13 cellular contexts compared by ENCODE assay signal in the genomic region with DNA sequence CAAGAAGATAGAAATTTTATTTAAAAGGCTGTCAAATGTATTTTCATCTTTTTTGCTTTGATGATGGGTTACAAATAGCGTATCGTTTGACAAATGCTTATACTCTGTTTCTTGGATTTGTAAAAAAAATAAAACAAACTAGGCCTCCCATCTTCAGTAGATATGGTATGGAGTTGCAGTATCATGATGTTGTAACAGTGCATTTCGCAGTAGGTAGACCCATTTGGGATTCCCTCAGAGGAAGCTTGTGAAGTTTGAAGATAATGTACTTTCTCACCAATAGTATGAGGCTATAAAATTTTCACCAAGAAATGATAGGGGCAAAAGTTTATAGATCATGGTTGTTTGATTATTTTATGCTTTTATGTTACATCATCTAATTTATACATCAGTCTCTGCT. TPM values are rescaled to one million over a fixed set of nuclear protein-coding genes. Genes with fewer than 3 reads are reported as not detected.
DNase-seq lines count a peak whose midpoint lies in the region; ATAC-seq and TF ChIP-seq lines count a peak whose summit lies in the region.
"Had no signal": no experiment of that assay in that cellular context is flagged by ENCODE, and none has a peak within 500 bp of the region (broad histone marks: within the 10 kb centered on the region; RNA-seq: fewer than 3 reads in every experiment).

No MANE protein-coding gene starts in this region.

- H3K27me3 ChIP-seq in CD4-positive, alpha-beta T cell (ENCODE audit: control insufficient read depth, insufficient read depth, low read length), result no peaks in the 10 kb centered on the region
- no peaks in the 10 kb centered on the region for H3K27me3 ChIP-seq in GM23248 (replicated peaks; ENCODE audit: insufficient read depth)
- H3K27me3 ChIP-seq: thyroid gland had no signal

- no peak for TF ChIP-seq CTCF in CD4-positive, alpha-beta T cell (IDR thresholded peaks at IDR 0.05)
- no peak for TF ChIP-seq CTCF in natural killer cell (IDR thresholded peaks at IDR 0.05)

- peaks cover 12% of the 10 kb centered on the region for H3K36me3 Mint-ChIP-seq in CD4-positive, alpha-beta T cell (ENCODE audit: low read depth)
- peaks cover 18% of the 10 kb centered on the region for H3K36me3 Mint-ChIP-seq in activated naive CD8-positive, alpha-beta T cell treated with anti-CD3 and anti-CD28 coated beads, Interleukin-2, amount 10 ng/mL, durations not matched to agents 7 days and 5 days
- no peaks in the 10 kb centered on the region for H3K36me3 Mint-ChIP-seq in natural killer cell

- intact Hi-C loops in CD4-positive, alpha-beta T cell (cut with DNase I, micrococcal nuclease), result loop anchor here (2.0 to 10.0 kb wide), 3 partner anchors 15 to 105 kb away; no protein-coding TSS in a partner anchor
- intact Hi-C loops in natural killer cell (cut with micrococcal nuclease), result loop anchor here (5.0 to 10.0 kb wide), 2 partner anchors 37 to 125 kb away; no protein-coding TSS in a partner anchor

- no peak for DNase-seq in CD4-positive, alpha-beta T cell
- DNase-seq in GM23248 (no peak), natural killer cell (no peak), middle frontal gyrus (ENCODE audit: extremely low spot score, low spot score) (no peak)
- no peak for DNase-seq in activated naive CD8-positive, alpha-beta T cell treated with anti-CD3 and anti-CD28 coated beads, Interleukin-2, amount 10 ng/mL, durations not matched to agents 7 days and 5 days
- DNase-seq: caudate nucleus, NCI-H1105 treated with DMSO at 0.1 percent for 48 hours, NCI-H524, thyroid gland had no signal

- peaks cover 24% of the 10 kb centered on the region; the same call in 1 of the 2 replicates for H3F3A ChIP-seq in GM23248 (ENCODE audit: insufficient read depth)

- no peak overlapping the region for H3K4me3 ChIP-seq in GM23248
- H3K4me3 ChIP-seq: GM23338, thyroid gland had no signal

- in situ Hi-C loops in GM23248 (cut with MboI), result no loop called here

- peaks cover 79% of the 10 kb centered on the region for H3K4me1 ChIP-seq in GM23248 (ENCODE audit: insufficient read depth)

- H3K9ac ChIP-seq in GM23248, result no peak overlapping the region

- no peaks in the 10 kb centered on the region for H3K9me2 ChIP-seq in GM23248 (ENCODE audit: insufficient read depth)

- H3K9me3 ChIP-seq in CD4-positive, alpha-beta T cell (ENCODE audit: control insufficient read depth, low read length), result no peaks in the 10 kb centered on the region
- H3K9me3 ChIP-seq in GM23248 (ENCODE audit: low read depth), result no peaks in the 10 kb centered on the region
- H3K9me3 ChIP-seq: thyroid gland had no signal

- WGBS in GM23248 (ENCODE audit: low coverage in 1 of 2, low lambda C conversion rate in 2 of 2, missing lambda C conversion rate in 2 of 2), 2 experiments, result 83 to 86% methylated on average over 3 of the region's 3 CpGs

- CTCF ChIA-PET in CD4-positive, alpha-beta T cell (lab: Charles Lee), result interaction anchor here (1.0 to 1.5 kb wide), 2 partner anchors 12 to 59 kb away, joined by 3 to 5 read pairs; no protein-coding TSS in a partner anchor

- H3K4me2 ChIP-seq in GM23248 (ENCODE audit: unreplicated experiment), result peak overlapping the region; percentile 13
- H3K4me2 ChIP-seq: GM23338 had no signal

- POLR2A ChIA-PET in CD4-positive, alpha-beta T cell (lab: Charles Lee), result interaction anchor here (0.8 to 7.0 kb wide), 15 partner anchors 8 to 163 kb away, joined by 3 to 116 read pairs (median 4); a partner anchor contains a TSS
- POLR2A ChIA-PET in activated naive CD8-positive, alpha-beta T cell treated with anti-CD3 and anti-CD28 coated beads, Interleukin-2, amount 10 ng/mL, durations not matched to agents 7 days and 5 days (lab: Charles Lee), result interaction anchor here (0.5 to 3.9 kb wide), 4 partner anchors 10 to 80 kb away, joined by 4 to 26 read pairs (median 4); a partner anchor contains a TSS

- ATAC-seq in CD4-positive, alpha-beta T cell (ENCODE audit: poor library complexity), result no peak
- no peak for ATAC-seq in activated naive CD8-positive, alpha-beta T cell treated with anti-CD3 and anti-CD28 coated beads, Interleukin-2, amount 10 ng/mL, durations not matched to agents 7 days and 5 days (ENCODE audit: low read depth)
- peak; percentile 13 to 53 (median 33) for ATAC-seq in natural killer cell
- ATAC-seq in HG02938 (IDR thresholded peaks at IDR 0.05; ENCODE audit: unreplicated experiment), result no peak
- no peak for ATAC-seq in HG03378 (IDR thresholded peaks at IDR 0.05; ENCODE audit: unreplicated experiment)
- ATAC-seq in GM21360 (IDR thresholded peaks at IDR 0.05; ENCODE audit: unreplicated experiment), result no peak
- ATAC-seq: GM23338 had no signal

- no peaks in the 10 kb centered on the region for H3K27me3 Mint-ChIP-seq in CD4-positive, alpha-beta T cell
- no peaks in the 10 kb centered on the region for H3K27me3 Mint-ChIP-seq in activated naive CD8-positive, alpha-beta T cell treated with anti-CD3 and anti-CD28 coated beads, Interleukin-2, amount 10 ng/mL, durations not matched to agents 7 days and 5 days
- no peaks in the 10 kb centered on the region for H3K27me3 Mint-ChIP-seq in natural killer cell (ENCODE audit: low read depth in 2 of 2)

- H3K4me3 Mint-ChIP-seq in CD4-positive, alpha-beta T cell, result peak overlapping the region; percentile 80
- H3K4me3 Mint-ChIP-seq in activated naive CD8-positive, alpha-beta T cell treated with anti-CD3 and anti-CD28 coated beads, Interleukin-2, amount 10 ng/mL, durations not matched to agents 7 days and 5 days, result peak overlapping the region; percentile 77
- H3K4me3 Mint-ChIP-seq in natural killer cell, result peak overlapping the region; percentile 64
- H3K4me3 Mint-ChIP-seq: GM23338 had no signal

- no peak overlapping the region for H2AFZ ChIP-seq in GM23248
- H2AFZ ChIP-seq: GM23338 had no signal

- peaks cover 100% of the 10 kb centered on the region for H3K79me2 ChIP-seq in GM23248 (ENCODE audit: insufficient read depth)

- peak overlapping the region; percentile 37 for H3K27ac ChIP-seq in CD4-positive, alpha-beta T cell (ENCODE audit: low read depth, low read length)
- H3K27ac ChIP-seq in GM23248, result no peak overlapping the region
- H3K27ac ChIP-seq: thyroid gland had no signal

- no peaks in the 10 kb centered on the region; the same call in 1 of the 2 replicates for H4K20me1 ChIP-seq in GM23248 (ENCODE audit: insufficient read depth)

- H3K36me3 ChIP-seq in GM23248 (ENCODE audit: low read depth), result no peaks in the 10 kb centered on the region
- H3K36me3 ChIP-seq: thyroid gland had no signal

- no peaks in the 10 kb centered on the region for H3K9me3 Mint-ChIP-seq in CD4-positive, alpha-beta T cell
- no peaks in the 10 kb centered on the region for H3K9me3 Mint-ChIP-seq in activated naive CD8-positive, alpha-beta T cell treated with anti-CD3 and anti-CD28 coated beads, Interleukin-2, amount 10 ng/mL, durations not matched to agents 7 days and 5 days
- H3K9me3 Mint-ChIP-seq in natural killer cell, result no peaks in the 10 kb centered on the region
- H3K9me3 Mint-ChIP-seq: GM23338 had no signal

- peaks cover 85% of the 10 kb centered on the region for H3K4me1 Mint-ChIP-seq in CD4-positive, alpha-beta T cell (ENCODE audit: low read depth)
- H3K4me1 Mint-ChIP-seq in activated naive CD8-positive, alpha-beta T cell treated with anti-CD3 and anti-CD28 coated beads, Interleukin-2, amount 10 ng/mL, durations not matched to agents 7 days and 5 days, result peaks cover 65% of the 10 kb centered on the region
- peaks cover 75 to 82% of the 10 kb centered on the region in 2 donors for H3K4me1 Mint-ChIP-seq in natural killer cell

- peak overlapping the region; percentile 82 for H3K27ac Mint-ChIP-seq in CD4-positive, alpha-beta T cell
- peak overlapping the region; percentile 77 for H3K27ac Mint-ChIP-seq in activated naive CD8-positive, alpha-beta T cell treated with anti-CD3 and anti-CD28 coated beads, Interleukin-2, amount 10 ng/mL, durations not matched to agents 7 days and 5 days
- H3K27ac Mint-ChIP-seq in natural killer cell, result peak overlapping the region; percentile 81 to 84
- H3K27ac Mint-ChIP-seq: GM23338 had no signal

RNA-seq across cellular contexts. Expression of a gene that starts 10.7 kb away (rescaled TPM):
- total RNA-seq in CD4-positive, alpha-beta T cell, result 100 to 1,000 TPM; 551 to 561 TPM
- 251 and 262 TPM in 2 replicates for total RNA-seq in GM23248 (2014; rRNA removed; shearing (Covaris generic))
- polyA plus RNA-seq in GM23248 (2016; fragmentation: Nextera tagmentation; extraction: Ambion mirVana), result 81.7 and 89.5 TPM in 2 replicates
- total RNA-seq in activated naive CD8-positive, alpha-beta T cell treated with anti-CD3 and anti-CD28 coated beads, Interleukin-2, amount 10 ng/mL, durations not matched to agents 7 days and 5 days, result 100 to 1,000 TPM; 446 to 447 TPM
- 100 to 1,000 TPM; 600 to 704 (median 607) TPM for total RNA-seq in natural killer cell

Comparison
In these comparisons a context has a peak if more than half of its experiments do, and no peak if none do; other contexts are left out.
1. ATAC-seq: peak in natural killer cell (3 of 3); none in CD4-positive, alpha-beta T cell (single experiment), activated naive CD8-positive, alpha-beta T cell treated with anti-CD3 and anti-CD28 coated beads, Interleukin-2, amount 10 ng/mL, durations not matched to agents 7 days and 5 days (single experiment), HG02938 (single experiment), HG03378 (single experiment) and GM21360 (single experiment).
2. Peak in every context shown above with its lines, with median percentiles within 50 percentile points of each other: H3K27ac Mint-ChIP-seq and H3K4me3 Mint-ChIP-seq.